In the genomic region with DNA sequence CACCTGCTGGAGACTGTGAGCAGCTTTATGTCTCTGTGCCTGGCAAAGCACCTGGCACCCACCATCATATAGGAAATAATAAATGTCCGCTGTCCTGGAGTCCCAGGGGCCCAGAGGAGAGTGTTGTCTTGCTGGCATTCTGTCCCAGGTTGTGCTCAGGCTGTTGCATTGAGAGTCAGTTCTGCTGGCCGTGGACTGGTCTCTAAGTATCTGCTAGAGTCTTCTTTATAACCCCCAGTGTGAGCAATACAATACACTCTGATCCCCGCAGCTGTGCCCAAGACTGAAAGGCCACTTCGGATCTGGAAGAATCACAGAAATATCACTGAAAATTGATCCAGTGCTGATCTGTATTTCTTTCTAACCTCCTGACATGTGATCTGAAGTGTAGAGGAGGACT, we compare ENCODE assay signal across 8 cellular contexts. TPM values are rescaled to one million over a fixed set of nuclear protein-coding genes. Genes with fewer than 3 reads are reported as not detected.
DNase-seq lines count a peak whose midpoint lies in the region; ATAC-seq and TF ChIP-seq lines count a peak whose summit lies in the region.

No MANE protein-coding gene starts in this region.

- H2AFZ ChIP-seq in Karpas-422 (ENCODE audit: low read length) (no peak overlapping the region), smooth muscle cell (ENCODE audit: low read depth) (no peak overlapping the region)

- H3K79me2 ChIP-seq in Karpas-422 (ENCODE audit: low read length) (no peaks in the 10 kb centered on the region), smooth muscle cell (ENCODE audit: low read depth) (peaks cover 14% of the 10 kb centered on the region)

- TF ChIP-seq CTCF in smooth muscle cell (IDR thresholded peaks at IDR 0.05; ENCODE audit: borderline replicate concordance, insufficient read depth, poor library complexity, severe bottlenecking) = no peak

- H3F3A ChIP-seq in smooth muscle cell (ENCODE audit: low read depth) = no peaks in the 10 kb centered on the region

- H3K9ac ChIP-seq in Karpas-422 (ENCODE audit: low read length) (no peak overlapping the region; the same call in 1 of the 2 replicates), smooth muscle cell (ENCODE audit: low read depth) (peak overlapping the region; percentile 71)

- peak overlapping the region; percentile 94 for H3K27ac Mint-ChIP-seq in activated T-helper 1 cell treated with anti-CD3 and anti-CD28 coated beads, Interleukin-12 subunit alpha, Interleukin-12 subunit beta, Interleukin-2, Interleukin-4 antibody, amounts not matched to agents 30 ng/mL and 10 ng/mL and 1 ng/mL, durations not matched to agents 14 hours and 24 hours and 36 hours
- peak overlapping the region in 5 of 6 donors; percentile 62 to 91 (median 80) for H3K27ac Mint-ChIP-seq in immature natural killer cell

- DNase-seq in Karpas-422 (no peak), immature natural killer cell (no peak), smooth muscle cell (lab: John Stamatoyannopoulos, UW; ENCODE audit: unreplicated experiment) (no peak), H4 (ENCODE audit: low spot score) (no peak)
- DNase-seq in activated T-helper 1 cell treated with anti-CD3 and anti-CD28 coated beads, Interleukin-12 subunit alpha, Interleukin-12 subunit beta, Interleukin-2, Interleukin-4 antibody, amounts not matched to agents 30 ng/mL and 10 ng/mL and 1 ng/mL, durations not matched to agents 14 hours and 24 hours and 36 hours (ENCODE audit: low spot score) = no peak
- DNase-seq in stimulated activated CD4-positive, alpha-beta T cell treated with anti-CD3 and anti-CD28 coated beads, Interleukin-4, amount 100 ng/mL, for 4 hours = no peak
- DNase-seq in effector CD4-positive, alpha-beta T cell = no peak

- H3K27me3 Mint-ChIP-seq in activated T-helper 1 cell treated with anti-CD3 and anti-CD28 coated beads, Interleukin-12 subunit alpha, Interleukin-12 subunit beta, Interleukin-2, Interleukin-4 antibody, amounts not matched to agents 30 ng/mL and 10 ng/mL and 1 ng/mL, durations not matched to agents 14 hours and 24 hours and 36 hours (ENCODE audit: insufficient read depth) = no peaks in the 10 kb centered on the region
- peaks cover 2 to 4% (median 2%) of the 10 kb centered on the region in 3 donors for H3K27me3 Mint-ChIP-seq in immature natural killer cell (ENCODE audit: low read depth in 3 of 3)

- H4K20me1 ChIP-seq in Karpas-422 (ENCODE audit: insufficient read depth, low read depth, low read length) (no peaks in the 10 kb centered on the region), smooth muscle cell (ENCODE audit: low read depth) (no peaks in the 10 kb centered on the region)

- H3K27ac ChIP-seq in Karpas-422 (ENCODE audit: low read length) = no peak overlapping the region
- H3K27ac ChIP-seq in smooth muscle cell (ENCODE audit: low read depth) = peak overlapping the region; percentile 85

- ATAC-seq in HG03442 (IDR thresholded peaks at IDR 0.05; ENCODE audit: unreplicated experiment) = no peak

- WGBS in smooth muscle cell (ENCODE audit: low lambda C conversion rate) = 80% methylated on average over 4 of the region's 4 CpGs

- H3K4me1 Mint-ChIP-seq in activated T-helper 1 cell treated with anti-CD3 and anti-CD28 coated beads, Interleukin-12 subunit alpha, Interleukin-12 subunit beta, Interleukin-2, Interleukin-4 antibody, amounts not matched to agents 30 ng/mL and 10 ng/mL and 1 ng/mL, durations not matched to agents 14 hours and 24 hours and 36 hours (ENCODE audit: low read depth) = peaks cover 51% of the 10 kb centered on the region
- H3K4me1 Mint-ChIP-seq in immature natural killer cell = peaks cover 16 to 29% of the 10 kb centered on the region in 2 donors

- H3K4me1 ChIP-seq in Karpas-422 (ENCODE audit: low read length) (peaks cover 46% of the 10 kb centered on the region), smooth muscle cell (ENCODE audit: low read depth) (peaks cover 24% of the 10 kb centered on the region)

- H3K36me3 ChIP-seq in Karpas-422 (ENCODE audit: insufficient read depth, low read length) (peaks cover 28% of the 10 kb centered on the region; the same call in 1 of the 2 replicates), smooth muscle cell (ENCODE audit: low read depth) (peaks cover 6% of the 10 kb centered on the region)

- H3K36me3 Mint-ChIP-seq in activated T-helper 1 cell treated with anti-CD3 and anti-CD28 coated beads, Interleukin-12 subunit alpha, Interleukin-12 subunit beta, Interleukin-2, Interleukin-4 antibody, amounts not matched to agents 30 ng/mL and 10 ng/mL and 1 ng/mL, durations not matched to agents 14 hours and 24 hours and 36 hours (ENCODE audit: low read depth) = peaks cover 61% of the 10 kb centered on the region
- H3K36me3 Mint-ChIP-seq in immature natural killer cell = peaks cover 9 to 54% (median 40%) of the 10 kb centered on the region in 3 donors

- H3K4me3 ChIP-seq in Karpas-422 (ENCODE audit: low read length) (peak overlapping the region; percentile 29; the same call in 1 of the 2 replicates), smooth muscle cell (no peak overlapping the region)

- H3K9me2 ChIP-seq in Karpas-422 (replicated peaks; ENCODE audit: insufficient read depth, low read length) = no peaks in the 10 kb centered on the region

- peak overlapping the region; percentile 66 for H3K4me2 ChIP-seq in Karpas-422 (ENCODE audit: low read depth, low read length, poor library complexity, severe bottlenecking)
- no peak overlapping the region for H3K4me2 ChIP-seq in smooth muscle cell

- H3K9me3 Mint-ChIP-seq in activated T-helper 1 cell treated with anti-CD3 and anti-CD28 coated beads, Interleukin-12 subunit alpha, Interleukin-12 subunit beta, Interleukin-2, Interleukin-4 antibody, amounts not matched to agents 30 ng/mL and 10 ng/mL and 1 ng/mL, durations not matched to agents 14 hours and 24 hours and 36 hours = no peaks in the 10 kb centered on the region
- H3K9me3 Mint-ChIP-seq in immature natural killer cell = no peaks in the 10 kb centered on the region

- peak overlapping the region; percentile 88 for H3K4me3 Mint-ChIP-seq in activated T-helper 1 cell treated with anti-CD3 and anti-CD28 coated beads, Interleukin-12 subunit alpha, Interleukin-12 subunit beta, Interleukin-2, Interleukin-4 antibody, amounts not matched to agents 30 ng/mL and 10 ng/mL and 1 ng/mL, durations not matched to agents 14 hours and 24 hours and 36 hours
- H3K4me3 Mint-ChIP-seq in immature natural killer cell = no peak overlapping the region

- intact Hi-C loops in activated T-helper 1 cell treated with anti-CD3 and anti-CD28 coated beads, Interleukin-12 subunit alpha, Interleukin-12 subunit beta, Interleukin-2, Interleukin-4 antibody, amounts not matched to agents 30 ng/mL and 10 ng/mL and 1 ng/mL, durations not matched to agents 14 hours and 24 hours and 36 hours (cut with micrococcal nuclease) = loop anchor here (2.0 to 10.0 kb wide), 3 partner anchors 69 to 1567 kb away; a partner anchor contains a TSS

- H3K27me3 ChIP-seq in Karpas-422 (ENCODE audit: low read length) (no peaks in the 10 kb centered on the region), smooth muscle cell (ENCODE audit: low read depth) (no peaks in the 10 kb centered on the region)

- H3K9me3 ChIP-seq in Karpas-422 (ENCODE audit: low read length) (no peaks in the 10 kb centered on the region), smooth muscle cell (replicated peaks; ENCODE audit: low read depth) (no peaks in the 10 kb centered on the region)

RNA-seq across cellular contexts. Expression of a gene that starts 38.3 kb away (rescaled TPM):
- total RNA-seq in Karpas-422 (2014; rRNA removed; shearing (Covaris generic); ENCODE audit: low replicate concordance) = 16.5 and 22.0 TPM in 2 replicates
- 9.4 and 9.6 TPM in 2 replicates for total RNA-seq in activated T-helper 1 cell treated with anti-CD3 and anti-CD28 coated beads, Interleukin-12 subunit alpha, Interleukin-12 subunit beta, Interleukin-2, Interleukin-4 antibody, amounts not matched to agents 30 ng/mL and 10 ng/mL and 1 ng/mL, durations not matched to agents 14 hours and 24 hours and 36 hours
- polyA plus RNA-seq in immature natural killer cell (10 to 100 TPM in 1 of 3 donors, 1 to 10 TPM in 2; 3.7 to 10.3 (median 6.6) TPM), smooth muscle cell (6.8 and 10.0 TPM in 2 replicates)
- total RNA-seq in smooth muscle cell = 13.1 and 21.2 TPM in 2 replicates
- total RNA-seq in H4 (2014; rRNA removed; shearing (Covaris generic)) = 10.0 and 10.6 TPM in 2 replicates
